1 cellular context compared by ENCODE assay signal in genomic region chr13:97122381-97122996, GRCh38.
TF ChIP-seq lines count a peak whose summit lies in the region.

No MANE protein-coding gene starts in this region.

TF ChIP-seq in IMR-90, 13 proteins besides CTCF, POLR2A, EP300 and RAD21:
- TF ChIP-seq FOS (IDR thresholded peaks at IDR 0.05; ENCODE audit: low read depth, low read length) (0 out of 2 replicates have a peak, but pooled peaks have one; percentile 24), CHD1 (IDR thresholded peaks at IDR 0.05; ENCODE audit: low read depth, low read length) (no peak), BHLHE40 (IDR thresholded peaks at IDR 0.05; ENCODE audit: low read depth, low read length) (no peak)
TF ChIP-seq in IMR-90: peak in this region for 1.
